Comparison of ENCODE assay signal across 8 cellular contexts in genomic region chr19:42255766-42256750, GRCh38. TPM values are rescaled to one million over a fixed set of nuclear protein-coding genes. Genes with fewer than 3 reads are reported as not detected.
DNase-seq lines count a peak whose midpoint lies in the region; ATAC-seq and TF ChIP-seq lines count a peak whose summit lies in the region.

No MANE protein-coding gene starts in this region.

- H3K36me3 ChIP-seq in ES-I3 (ENCODE audit: insufficient read depth, low read length) (no peaks in the 10 kb centered on the region), ectodermal cell (ENCODE audit: control insufficient read depth, insufficient read depth, low read length) (no peaks in the 10 kb centered on the region), thyroid gland (no peaks in the 10 kb centered on the region)

- H3K9ac ChIP-seq in ES-I3 (ENCODE audit: low read depth, low read length), result peak overlapping the region; percentile 59; the same call in 1 of the 2 replicates

- intact Hi-C loops in thyroid gland (cut with DNase I), result no loop called here

- H3K27me3 ChIP-seq in ectodermal cell (ENCODE audit: control insufficient read depth, insufficient read depth, low read length, poor library complexity, severe bottlenecking), result no peaks in the 10 kb centered on the region
- H3K27me3 ChIP-seq in thyroid gland, result no peaks in the 10 kb centered on the region

- H3K4me1 ChIP-seq in ES-I3 (ENCODE audit: insufficient read depth, low read length), result peaks cover 15% of the 10 kb centered on the region
- peaks cover 16% of the 10 kb centered on the region for H3K4me1 ChIP-seq in ectodermal cell (ENCODE audit: control insufficient read depth, insufficient read depth, low read length)
- peaks cover 23 to 37% of the 10 kb centered on the region in 2 donors for H3K4me1 ChIP-seq in thyroid gland

- peak overlapping the region; percentile 94 for H3K27ac ChIP-seq in 22Rv1
- H3K27ac ChIP-seq in ectodermal cell (ENCODE audit: insufficient read depth, low read depth, low read length, poor library complexity, severe bottlenecking), result peak overlapping the region; percentile 89
- peak overlapping the region; percentile 85 to 97 (median 97) for H3K27ac ChIP-seq in thyroid gland

- no peak for TF ChIP-seq CTCF in 22Rv1 (IDR thresholded peaks at IDR 0.05)
- TF ChIP-seq CTCF in thyroid gland (IDR thresholded peaks at IDR 0.05), result no peak

- H3K4me3 ChIP-seq in ectodermal cell (ENCODE audit: insufficient read depth, low read depth, low read length) (peak overlapping the region; percentile 58), thyroid gland (replicated peaks in 1 of 3) (peak overlapping the region; percentile 27 to 93 (median 78))

- no peak for ATAC-seq in HG02623 (IDR thresholded peaks at IDR 0.05; ENCODE audit: unreplicated experiment)

- no peaks in the 10 kb centered on the region for H3K9me3 ChIP-seq in ES-I3 (ENCODE audit: control insufficient read depth, insufficient read depth, low read length)
- no peaks in the 10 kb centered on the region for H3K9me3 ChIP-seq in ectodermal cell (ENCODE audit: control insufficient read depth, low read length)
- no peaks in the 10 kb centered on the region for H3K9me3 ChIP-seq in thyroid gland

- 15 to 16% methylated on average over 38 of the region's 38 CpGs for whole genome bisulfite sequencing in ectodermal cell, 2 experiments
- 11 to 12% methylated on average over 32 to 35 of the region's 38 CpGs for WGBS in thyroid gland, 2 donors

- peak; percentile 67 for DNase-seq in RPMI7951 (ENCODE audit: low read depth)
- DNase-seq in lung microvascular endothelial cell (ENCODE audit: low read depth in 2 of 2), result peak; percentile 64 to 76
- peak; percentile 31 to 38 for DNase-seq in thyroid gland
- no peak for DNase-seq in HuH-7.5 (ENCODE audit: low spot score)

- peak in 1 of 2 donors; percentile 25 for TF ChIP-seq POLR2A in thyroid gland (IDR thresholded peaks at IDR 0.05)

RNA-seq across cellular contexts. Expression of gene ERF, which starts 1.1 kb away (rescaled TPM):
- 31.6 and 40.1 TPM in 2 replicates for total RNA-seq in RPMI7951 (2014; rRNA removed; shearing (Covaris generic))
- 109 TPM for polyA plus RNA-seq in ectodermal cell (2013, experiment 1 of 4)
- 110 TPM for polyA plus RNA-seq in ectodermal cell (2013, experiment 2 of 4)
- 77.2 TPM for polyA plus RNA-seq in ectodermal cell (2013, experiment 3 of 4)
- 87.1 TPM for polyA plus RNA-seq in ectodermal cell (2013, experiment 4 of 4)
- 17.9 and 19.2 TPM in 2 replicates for total RNA-seq in lung microvascular endothelial cell
- total RNA-seq in thyroid gland, result 10 to 100 TPM; 27.5 to 50.2 (median 39.2) TPM

RNA-seq across cellular contexts. Expression of gene CIC, which starts 13.0 kb away (rescaled TPM):
- 12.9 and 14.6 TPM in 2 replicates for total RNA-seq in RPMI7951 (2014; rRNA removed; shearing (Covaris generic))
- 73.7 TPM for polyA plus RNA-seq in ectodermal cell (2013, experiment 1 of 4)
- polyA plus RNA-seq in ectodermal cell (2013, experiment 2 of 4), result 80.8 TPM
- polyA plus RNA-seq in ectodermal cell (2013, experiment 3 of 4), result 61.1 TPM
- 66.8 TPM for polyA plus RNA-seq in ectodermal cell (2013, experiment 4 of 4)
- total RNA-seq in lung microvascular endothelial cell, result 9.3 and 10.0 TPM in 2 replicates
- 10 to 100 TPM; 50.6 to 98.3 (median 56.9) TPM for total RNA-seq in thyroid gland

RNA-seq across cellular contexts. Expression of gene GSK3A, which starts 13.7 kb away (rescaled TPM):
- total RNA-seq in RPMI7951 (2014; rRNA removed; shearing (Covaris generic)), result 26.7 and 30.2 TPM in 2 replicates
- 76.0 TPM for polyA plus RNA-seq in ectodermal cell (2013, experiment 1 of 4)
- 68.8 TPM for polyA plus RNA-seq in ectodermal cell (2013, experiment 2 of 4)
- 52.0 TPM for polyA plus RNA-seq in ectodermal cell (2013, experiment 3 of 4)
- polyA plus RNA-seq in ectodermal cell (2013, experiment 4 of 4), result 65.0 TPM
- total RNA-seq in lung microvascular endothelial cell (8.3 and 11.3 TPM in 2 replicates), thyroid gland (10 to 100 TPM; 19.1 to 32.6 (median 24.6) TPM)

RNA-seq across cellular contexts. Expression of gene ZNF526, which starts 35.9 kb away (rescaled TPM):
- total RNA-seq in RPMI7951 (2014; rRNA removed; shearing (Covaris generic)), result 7.2 and 7.3 TPM in 2 replicates
- polyA plus RNA-seq in ectodermal cell (2013, experiment 1 of 4), result 12.2 TPM
- polyA plus RNA-seq in ectodermal cell (2013, experiment 2 of 4), result 14.6 TPM
- polyA plus RNA-seq in ectodermal cell (2013, experiment 3 of 4), result 11.6 TPM
- polyA plus RNA-seq in ectodermal cell (2013, experiment 4 of 4), result 12.6 TPM
- total RNA-seq in lung microvascular endothelial cell (4.6 and 6.5 TPM in 2 replicates), thyroid gland (1 to 10 TPM; 4.6 to 7.9 (median 6.8) TPM)

RNA-seq across cellular contexts. Expression of gene DEDD2, which starts 38.6 kb away (rescaled TPM):
- total RNA-seq in RPMI7951 (2014; rRNA removed; shearing (Covaris generic)), result 13.8 and 14.4 TPM in 2 replicates
- 36.7 TPM for polyA plus RNA-seq in ectodermal cell (2013, experiment 1 of 4)
- 29.3 TPM for polyA plus RNA-seq in ectodermal cell (2013, experiment 2 of 4)
- 27.1 TPM for polyA plus RNA-seq in ectodermal cell (2013, experiment 3 of 4)
- polyA plus RNA-seq in ectodermal cell (2013, experiment 4 of 4), result 30.2 TPM
- total RNA-seq in lung microvascular endothelial cell (15.0 and 18.3 TPM in 2 replicates), thyroid gland (10 to 100 TPM; 46.1 to 55.8 (median 50.2) TPM)
